Comparison of ENCODE assay signal across 8 cellular contexts in genomic region chr19:13277104-13277809, GRCh38.
A peak's percentile ranks its signal among the peaks of the same experiment; 100 is the strongest.
DNase-seq lines count a peak whose midpoint lies in the region; ATAC-seq and TF ChIP-seq lines count a peak whose summit lies in the region.

No MANE protein-coding gene starts in this region.

- H3K27ac Mint-ChIP-seq in activated CD4-positive, alpha-beta T cell treated with anti-CD3 and anti-CD28 coated beads, Interleukin-2, amount 10 ng/mL, durations not matched to agents 7 days and 5 days: peak overlapping the region; percentile 95

- peaks cover 5% of the 10 kb centered on the region for H3K27me3 Mint-ChIP-seq in activated CD4-positive, alpha-beta T cell treated with anti-CD3 and anti-CD28 coated beads, Interleukin-2, amount 10 ng/mL, durations not matched to agents 7 days and 5 days

- H3K27me3 ChIP-seq in dorsolateral prefrontal cortex: no peaks in the 10 kb centered on the region

- H3K4me3 ChIP-seq in HEK293 (ENCODE audit: low read depth, low read length) (no peak overlapping the region), dorsolateral prefrontal cortex (no peak overlapping the region)

- no peaks in the 10 kb centered on the region for H3K4me1 ChIP-seq in HEK293 (ENCODE audit: control insufficient read depth, insufficient read depth, low read length)

- peak; percentile 32 for DNase-seq in COR-L47 (lab: John Stamatoyannopoulos, UW)
- DNase-seq in NCI-H748 (lab: John Stamatoyannopoulos, UW; ENCODE audit: unreplicated experiment): peak; percentile 46
- peak; percentile 85 for DNase-seq in activated CD4-positive, alpha-beta T cell treated with anti-CD3 and anti-CD28 coated beads, Interleukin-2, amount 10 ng/mL, durations not matched to agents 7 days and 5 days
- DNase-seq in dorsolateral prefrontal cortex: peak in 3 of 10 donors; percentile 40 to 68 (median 67)
- peak; percentile 86 for DNase-seq in medulla oblongata (ENCODE audit: extremely low spot score)
- DNase-seq in stimulated activated CD8-positive, alpha-beta memory T cell treated with anti-CD3 and anti-CD28 coated beads, Interleukin-2, amount 100 ng/mL, for 1 hour (ENCODE audit: low read depth in 2 of 2): peak; percentile 22 to 31

- no peaks in the 10 kb centered on the region for H3K9me3 ChIP-seq in HEK293 (ENCODE audit: control insufficient read depth, insufficient read depth, low read depth, low read length)

- no peak for ATAC-seq in GM18858 (IDR thresholded peaks at IDR 0.05; ENCODE audit: unreplicated experiment)

- H3K36me3 Mint-ChIP-seq in activated CD4-positive, alpha-beta T cell treated with anti-CD3 and anti-CD28 coated beads, Interleukin-2, amount 10 ng/mL, durations not matched to agents 7 days and 5 days (ENCODE audit: low read depth): no peaks in the 10 kb centered on the region

- peak overlapping the region; percentile 55 for H3K4me3 Mint-ChIP-seq in activated CD4-positive, alpha-beta T cell treated with anti-CD3 and anti-CD28 coated beads, Interleukin-2, amount 10 ng/mL, durations not matched to agents 7 days and 5 days

- H3K9me3 Mint-ChIP-seq in activated CD4-positive, alpha-beta T cell treated with anti-CD3 and anti-CD28 coated beads, Interleukin-2, amount 10 ng/mL, durations not matched to agents 7 days and 5 days: no peaks in the 10 kb centered on the region

- no peak overlapping the region for H3K27ac ChIP-seq in HEK293 (ENCODE audit: extremely low read depth, low read depth, low read length)
- peak overlapping the region in 32 of 59 donors; percentile 1 to 77 (median 50) for H3K27ac ChIP-seq in dorsolateral prefrontal cortex

- intact Hi-C loops in dorsolateral prefrontal cortex (cut with DNase I): loop anchor here (1.0 to 10.0 kb wide), 6 partner anchors 155 to 588 kb away; partner anchors contain the start of gene CACNA1A (in 1 of the 2)

- CTCF ChIA-PET in HEK293 (lab: Yijun Ruan, JAX): interaction anchor here (0.5 to 3.9 kb wide), 54 partner anchors 8 to 589 kb away, joined by 3 to 63 read pairs (median 4); no protein-coding TSS in a partner anchor
- CTCF ChIA-PET in activated CD4-positive, alpha-beta T cell treated with anti-CD3 and anti-CD28 coated beads, Interleukin-2, amount 10 ng/mL, durations not matched to agents 7 days and 5 days (lab: Charles Lee): interaction anchor here (0.5 to 2.2 kb wide), 16 partner anchors 8 to 622 kb away, joined by 3 to 14 read pairs (median 3); no protein-coding TSS in a partner anchor

- H3K36me3 ChIP-seq in HEK293 (ENCODE audit: control insufficient read depth in 2 of 2, insufficient read depth in 1 of 2, low read length in 2 of 2): no peaks in the 10 kb centered on the region

- POLR2A ChIA-PET in HEK293 (lab: Yijun Ruan, JAX): no interaction called here
- POLR2A ChIA-PET in activated CD4-positive, alpha-beta T cell treated with anti-CD3 and anti-CD28 coated beads, Interleukin-2, amount 10 ng/mL, durations not matched to agents 7 days and 5 days (lab: Charles Lee): no interaction called here

- TF ChIP-seq CTCF in HEK293 (tag by site-specific recombination; IDR thresholded peaks at IDR 0.05) (peak; percentile 54), dorsolateral prefrontal cortex (IDR thresholded peaks at IDR 0.05 in 54 of 56, conservative IDR thresholded peaks at IDR 0.05 in 2 of 56; ENCODE audit: low read depth in 1 of 56, partially characterized antibody in 56 of 56) (peak; percentile 56 to 94 (median 82))

- peaks cover 25% of the 10 kb centered on the region for H3K4me1 Mint-ChIP-seq in activated CD4-positive, alpha-beta T cell treated with anti-CD3 and anti-CD28 coated beads, Interleukin-2, amount 10 ng/mL, durations not matched to agents 7 days and 5 days

TF ChIP-seq in HEK293, 187 proteins besides CTCF, POLR2A, EP300 and RAD21 (continues in another document):
- TF ChIP-seq TRIM28 (IDR thresholded peaks at IDR 0.05; ENCODE audit: borderline replicate concordance, low read length) (0 out of 2 replicates have a peak, but pooled peaks have one; percentile 53), ZSCAN30 (tag by site-specific recombination; IDR thresholded peaks at IDR 0.05) (0 out of 2 replicates have a peak, but pooled peaks have one; percentile 39), ZNF2 (tag by site-specific recombination; IDR thresholded peaks at IDR 0.05) (0 out of 2 replicates have a peak, but pooled peaks have one; percentile 21), ZNF184 (tag by site-specific recombination; IDR thresholded peaks at IDR 0.05) (0 out of 2 replicates have a peak, but pooled peaks have one; percentile 13), PATZ1 (tag by site-specific recombination; IDR thresholded peaks at IDR 0.05) (0 out of 2 replicates have a peak, but pooled peaks have one; percentile 44), ZNF677 (tag by site-specific recombination; IDR thresholded peaks at IDR 0.05) (no peak), ZNF335 (tag by site-specific recombination; conservative IDR thresholded peaks at IDR 0.05) (no peak), ZBTB7A (tag by site-specific recombination; IDR thresholded peaks at IDR 0.05; ENCODE audit: low read depth) (0 out of 2 replicates have a peak, but pooled peaks have one; percentile 42), KLF7 (tag by site-specific recombination; IDR thresholded peaks at IDR 0.05; ENCODE audit: borderline replicate concordance) (peak; percentile 82; the same call in 1 of the 2 replicates), KLF1 (tag by site-specific recombination; IDR thresholded peaks at IDR 0.05) (peak; percentile 49), ZNF660 (tag by site-specific recombination; IDR thresholded peaks at IDR 0.05) (peak; percentile 89), ZXDB (tag by site-specific recombination; IDR thresholded peaks at IDR 0.05) (peak; percentile 50; the same call in 1 of the 2 replicates), YY1 (tag by site-specific recombination; IDR thresholded peaks at IDR 0.05) (0 out of 2 replicates have a peak, but pooled peaks have one; percentile 19)
- TF ChIP-seq, protein P1, sequence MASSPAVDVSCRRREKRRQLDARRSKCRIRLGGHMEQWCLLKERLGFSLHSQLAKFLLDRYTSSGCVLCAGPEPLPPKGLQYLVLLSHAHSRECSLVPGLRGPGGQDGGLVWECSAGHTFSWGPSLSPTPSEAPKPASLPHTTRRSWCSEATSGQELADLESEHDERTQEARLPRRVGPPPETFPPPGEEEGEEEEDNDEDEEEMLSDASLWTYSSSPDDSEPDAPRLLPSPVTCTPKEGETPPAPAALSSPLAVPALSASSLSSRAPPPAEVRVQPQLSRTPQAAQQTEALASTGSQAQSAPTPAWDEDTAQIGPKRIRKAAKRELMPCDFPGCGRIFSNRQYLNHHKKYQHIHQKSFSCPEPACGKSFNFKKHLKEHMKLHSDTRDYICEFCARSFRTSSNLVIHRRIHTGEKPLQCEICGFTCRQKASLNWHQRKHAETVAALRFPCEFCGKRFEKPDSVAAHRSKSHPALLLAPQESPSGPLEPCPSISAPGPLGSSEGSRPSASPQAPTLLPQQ (tag by site-specific recombination; IDR thresholded peaks at IDR 0.05): 0 out of 2 replicates have a peak, but pooled peaks have one; percentile 17
- TF ChIP-seq, protein P2, sequence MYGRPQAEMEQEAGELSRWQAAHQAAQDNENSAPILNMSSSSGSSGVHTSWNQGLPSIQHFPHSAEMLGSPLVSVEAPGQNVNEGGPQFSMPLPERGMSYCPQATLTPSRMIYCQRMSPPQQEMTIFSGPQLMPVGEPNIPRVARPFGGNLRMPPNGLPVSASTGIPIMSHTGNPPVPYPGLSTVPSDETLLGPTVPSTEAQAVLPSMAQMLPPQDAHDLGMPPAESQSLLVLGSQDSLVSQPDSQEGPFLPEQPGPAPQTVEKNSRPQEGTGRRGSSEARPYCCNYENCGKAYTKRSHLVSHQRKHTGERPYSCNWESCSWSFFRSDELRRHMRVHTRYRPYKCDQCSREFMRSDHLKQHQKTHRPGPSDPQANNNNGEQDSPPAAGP (tag by site-specific recombination; IDR thresholded peaks at IDR 0.05): peak; percentile 65
- TF ChIP-seq, protein P3, sequence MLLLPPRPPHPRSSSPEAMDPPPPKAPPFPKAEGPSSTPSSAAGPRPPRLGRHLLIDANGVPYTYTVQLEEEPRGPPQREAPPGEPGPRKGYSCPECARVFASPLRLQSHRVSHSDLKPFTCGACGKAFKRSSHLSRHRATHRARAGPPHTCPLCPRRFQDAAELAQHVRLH (tag by site-specific recombination; IDR thresholded peaks at IDR 0.05): peak; percentile 94
